10 cellular contexts compared by ENCODE assay signal in genomic region chr13:57633141-57633949, GRCh38. TPM values are rescaled to one million over a fixed set of nuclear protein-coding genes. Genes with fewer than 3 reads are reported as not detected.
A peak's percentile ranks its signal among the peaks of the same experiment; 100 is the strongest.
DNase-seq lines count a peak whose midpoint lies in the region; ATAC-seq and TF ChIP-seq lines count a peak whose summit lies in the region.
"Had no signal": no experiment of that assay in that cellular context is flagged by ENCODE, and none has a peak within 500 bp of the region (broad histone marks: within the 10 kb centered on the region; RNA-seq: fewer than 3 reads in every experiment).

No MANE protein-coding gene starts in this region.

- peaks cover 58% of the 10 kb centered on the region for H3K27me3 Mint-ChIP-seq in activated CD4-positive, alpha-beta T cell treated with anti-CD3 and anti-CD28 coated beads, Interleukin-2, amount 10 ng/mL, durations not matched to agents 7 days and 5 days
- peaks cover 61% of the 10 kb centered on the region for H3K27me3 Mint-ChIP-seq in activated CD4-positive, alpha-beta memory T cell treated with anti-CD3 and anti-CD28 coated beads for 36 hours

- H3K27me3 ChIP-seq in esophagus squamous epithelium (peaks cover 0 to 68% (median 15%) of the 10 kb centered on the region in 4 donors), transverse colon (peaks cover 66% of the 10 kb centered on the region), HAP-1 (ENCODE audit: low read depth) (no peaks in the 10 kb centered on the region)

- peak overlapping the region; percentile 32 for H3K4me3 Mint-ChIP-seq in activated CD4-positive, alpha-beta T cell treated with anti-CD3 and anti-CD28 coated beads, Interleukin-2, amount 10 ng/mL, durations not matched to agents 7 days and 5 days
- no peak overlapping the region for H3K4me3 Mint-ChIP-seq in activated CD4-positive, alpha-beta memory T cell treated with anti-CD3 and anti-CD28 coated beads for 36 hours

- DNase-seq in activated CD4-positive, alpha-beta T cell treated with anti-CD3 and anti-CD28 coated beads, Interleukin-2, amount 10 ng/mL, durations not matched to agents 7 days and 5 days = no peak
- no peak for DNase-seq in activated CD4-positive, alpha-beta T cell treated with anti-CD3 and anti-CD28 coated beads for 48 hours
- DNase-seq in esophagus squamous epithelium (lab: John Stamatoyannopoulos, UW) (no peak), mucosa of descending colon (peak in 2 of 3 donors; percentile 23 to 44), transverse colon (peak; percentile 13), HAP-1 (ENCODE audit: low spot score in 2 of 2) (no peak)
- DNase-seq in activated CD4-positive, alpha-beta memory T cell treated with anti-CD3 and anti-CD28 coated beads for 36 hours = no peak
- DNase-seq in activated effector memory CD4-positive, alpha-beta T cell treated with Interleukin-2 at 50 U/mL for 16 hours = no peak
- DNase-seq: activated T-cell treated with anti-CD3 and anti-CD28 coated beads, Interleukin-2, amount 50 U/mL, for 72 hours; NCI-H1694 treated with DMSO at 0.1 percent for 48 hours had no signal

- no peak for TF ChIP-seq EP300 in transverse colon (IDR thresholded peaks at IDR 0.05; ENCODE audit: low read depth)

- peak overlapping the region; percentile 62 for H3K27ac Mint-ChIP-seq in activated CD4-positive, alpha-beta T cell treated with anti-CD3 and anti-CD28 coated beads, Interleukin-2, amount 10 ng/mL, durations not matched to agents 7 days and 5 days
- H3K27ac Mint-ChIP-seq in activated CD4-positive, alpha-beta memory T cell treated with anti-CD3 and anti-CD28 coated beads for 36 hours = no peak overlapping the region
- H3K27ac Mint-ChIP-seq: activated T-cell treated with anti-CD3 and anti-CD28 coated beads, Interleukin-2, amount 50 U/mL, for 72 hours had no signal

- peaks cover 6% of the 10 kb centered on the region for H3K36me3 Mint-ChIP-seq in activated CD4-positive, alpha-beta T cell treated with anti-CD3 and anti-CD28 coated beads, Interleukin-2, amount 10 ng/mL, durations not matched to agents 7 days and 5 days (ENCODE audit: low read depth)
- H3K36me3 Mint-ChIP-seq in activated CD4-positive, alpha-beta memory T cell treated with anti-CD3 and anti-CD28 coated beads for 36 hours = peaks cover 10% of the 10 kb centered on the region

- in situ Hi-C loops in transverse colon (cut with MboI; ENCODE audit: low pct_ligation_motif_present in 1 of 4, low pct_unique_long_range_greater_than_20kb in 1 of 4, low sequenced_read_pairs in 3 of 4) = no loop called here
- in situ Hi-C loops in HAP-1 (cut with MboI; ENCODE audit: low sequenced_read_pairs) = no loop called here

- H3K9me3 Mint-ChIP-seq in activated CD4-positive, alpha-beta T cell treated with anti-CD3 and anti-CD28 coated beads, Interleukin-2, amount 10 ng/mL, durations not matched to agents 7 days and 5 days = peaks cover 3% of the 10 kb centered on the region
- peaks cover 11% of the 10 kb centered on the region for H3K9me3 Mint-ChIP-seq in activated CD4-positive, alpha-beta memory T cell treated with anti-CD3 and anti-CD28 coated beads for 36 hours

- TF ChIP-seq POLR2A in esophagus squamous epithelium (IDR thresholded peaks at IDR 0.05) = no peak
- no peak for TF ChIP-seq POLR2A in transverse colon (IDR thresholded peaks at IDR 0.05)

- peaks cover 19% of the 10 kb centered on the region for H3K4me1 Mint-ChIP-seq in activated CD4-positive, alpha-beta T cell treated with anti-CD3 and anti-CD28 coated beads, Interleukin-2, amount 10 ng/mL, durations not matched to agents 7 days and 5 days
- H3K4me1 Mint-ChIP-seq in activated CD4-positive, alpha-beta memory T cell treated with anti-CD3 and anti-CD28 coated beads for 36 hours (ENCODE audit: low read depth) = peaks cover 41% of the 10 kb centered on the region

- peak; percentile 22 for ATAC-seq in mucosa of descending colon
- ATAC-seq: activated T-cell treated with anti-CD3 and anti-CD28 coated beads, Interleukin-2, amount 50 U/mL, for 72 hours had no signal

- peak overlapping the region; percentile 19 to 70 (median 47) for H3K4me3 ChIP-seq in esophagus squamous epithelium
- no peak overlapping the region for H3K4me3 ChIP-seq in mucosa of descending colon
- peak overlapping the region in 3 of 4 donors; percentile 4 to 49 (median 21) for H3K4me3 ChIP-seq in transverse colon
- H3K4me3 ChIP-seq in HAP-1 = no peak overlapping the region

- peak in 2 of 6 experiments; percentile 27 to 31 for TF ChIP-seq CTCF in esophagus squamous epithelium (IDR thresholded peaks at IDR 0.05)
- no peak for TF ChIP-seq CTCF in mucosa of descending colon (IDR thresholded peaks at IDR 0.05)
- peak in 3 of 5 experiments; percentile 20 to 25 (median 25) for TF ChIP-seq CTCF in transverse colon (IDR thresholded peaks at IDR 0.05)

- H3K9me3 ChIP-seq in esophagus squamous epithelium = peaks cover 0 to 16% (median 13%) of the 10 kb centered on the region in 3 donors
- H3K9me3 ChIP-seq in mucosa of descending colon = peaks cover 14% of the 10 kb centered on the region
- H3K9me3 ChIP-seq in transverse colon = no peaks in the 10 kb centered on the region
- H3K9me3 ChIP-seq in HAP-1 = no peaks in the 10 kb centered on the region; the same call in 1 of the 2 replicates

- H3K4me1 ChIP-seq in esophagus squamous epithelium = peaks cover 4 to 51% (median 22%) of the 10 kb centered on the region in 3 donors
- H3K4me1 ChIP-seq in mucosa of descending colon (ENCODE audit: low read depth) = peaks cover 6% of the 10 kb centered on the region
- peaks cover 0 to 24% (median 15%) of the 10 kb centered on the region in 4 donors for H3K4me1 ChIP-seq in transverse colon
- H3K4me1 ChIP-seq in HAP-1 = no peaks in the 10 kb centered on the region; the same call in none of the 2 replicates

- intact Hi-C loops in esophagus squamous epithelium (cut with DNase I) (no loop called here), mucosa of descending colon (cut with DNase I, micrococcal nuclease) (no loop called here), transverse colon (cut with DNase I; ENCODE audit: low total_unique reads) (no loop called here)
- intact Hi-C loops in activated CD4-positive, alpha-beta memory T cell treated with anti-CD3 and anti-CD28 coated beads for 36 hours (cut with micrococcal nuclease) = no loop called here

- 17 to 30% methylated on average over 9 to 12 of the region's 77 CpGs for WGBS in esophagus squamous epithelium, 2 donors
- 47 to 60% methylated on average over 7 to 49 of the region's 77 CpGs for WGBS in transverse colon (ENCODE audit: low coverage in 1 of 2), 2 donors

- POLR2A ChIA-PET in activated CD4-positive, alpha-beta T cell treated with anti-CD3 and anti-CD28 coated beads, Interleukin-2, amount 10 ng/mL, durations not matched to agents 7 days and 5 days (lab: Charles Lee) = no interaction called here
- POLR2A ChIA-PET in activated CD4-positive, alpha-beta memory T cell treated with anti-CD3 and anti-CD28 coated beads for 36 hours (lab: Charles Lee) = no interaction called here

- H3K36me3 ChIP-seq in esophagus squamous epithelium (no peaks in the 10 kb centered on the region), mucosa of descending colon (ENCODE audit: low read depth) (no peaks in the 10 kb centered on the region), transverse colon (no peaks in the 10 kb centered on the region), HAP-1 (replicated peaks) (no peaks in the 10 kb centered on the region)

- CTCF ChIA-PET in activated CD4-positive, alpha-beta T cell treated with anti-CD3 and anti-CD28 coated beads, Interleukin-2, amount 10 ng/mL, durations not matched to agents 7 days and 5 days (lab: Charles Lee) = interaction anchor here (1.1 kb wide), 1 partner anchor 9 kb away, joined by 5 read pairs; no protein-coding TSS in a partner anchor
- CTCF ChIA-PET in activated CD4-positive, alpha-beta memory T cell treated with anti-CD3 and anti-CD28 coated beads for 36 hours (lab: Charles Lee) = interaction anchor here (0.6 kb wide), 1 partner anchor 303 kb away, joined by 3 read pairs; no protein-coding TSS in a partner anchor

- H3K27ac ChIP-seq in esophagus squamous epithelium (peak overlapping the region in 3 of 4 donors; percentile 68 to 80 (median 71)), transverse colon (peak overlapping the region in 2 of 4 donors; percentile 33)

RNA-seq across cellular contexts. Expression of gene PCDH17, which starts 1.8 kb away (rescaled TPM):
- total RNA-seq in activated CD4-positive, alpha-beta T cell treated with anti-CD3 and anti-CD28 coated beads, Interleukin-2, amount 10 ng/mL, durations not matched to agents 7 days and 5 days = not detected
- total RNA-seq in esophagus squamous epithelium (1 to 10 TPM in 3 of 4 donors, under 1 TPM in 1; 0.83 to 3.8 (median 1.7) TPM), mucosa of descending colon (1 to 10 TPM in 2 of 3 donors, under 1 TPM in 1; 0.93 to 4.8 (median 1.1) TPM), transverse colon (1 to 10 TPM in 2 of 4 donors, under 1 TPM in 1, not detected in 1; 0.80 to 2.2 (median 1.2) TPM)
- total RNA-seq in activated CD4-positive, alpha-beta memory T cell treated with anti-CD3 and anti-CD28 coated beads for 36 hours = not detected

Comparison
In these comparisons a context has a peak if more than half of its experiments do, and no peak if none do; other contexts are left out.
1. DNase-seq: peak in mucosa of descending colon (2 of 3) and transverse colon (single experiment); none in activated CD4-positive, alpha-beta T cell treated with anti-CD3 and anti-CD28 coated beads, Interleukin-2, amount 10 ng/mL, durations not matched to agents 7 days and 5 days (single experiment), activated CD4-positive, alpha-beta T cell treated with anti-CD3 and anti-CD28 coated beads for 48 hours (single experiment), esophagus squamous epithelium (single experiment), activated CD4-positive, alpha-beta memory T cell treated with anti-CD3 and anti-CD28 coated beads for 36 hours (single experiment), activated effector memory CD4-positive, alpha-beta T cell treated with Interleukin-2 at 50 U/mL for 16 hours (single experiment) and HAP-1 (0 of 2).
2. H3K4me3 ChIP-seq: peak in esophagus squamous epithelium (4 of 4) and transverse colon (3 of 4); none in mucosa of descending colon (single experiment) and HAP-1 (single experiment).